Comparison of ENCODE assay signal across 18 cellular contexts in genomic region chr15:91897585-91898372, GRCh38. TPM values are rescaled to one million over a fixed set of nuclear protein-coding genes. Genes with fewer than 3 reads are reported as not detected.
DNase-seq lines count a peak whose midpoint lies in the region; ATAC-seq and TF ChIP-seq lines count a peak whose summit lies in the region.
"Had no signal": no experiment of that assay in that cellular context is flagged by ENCODE, and none has a peak within 500 bp of the region (broad histone marks: within the 10 kb centered on the region; RNA-seq: fewer than 3 reads in every experiment).

No MANE protein-coding gene starts in this region.

- peak; percentile 20 to 59 for DNase-seq in SJCRH30
- peak; percentile 17 for DNase-seq in ecto neural progenitor cell (ENCODE audit: low spot score)
- peak; percentile 50 for DNase-seq in left ventricle myocardium inferior
- peak; percentile 60 to 65 for DNase-seq in gastrocnemius medialis
- no peak for DNase-seq in activated CD4-positive, alpha-beta T cell treated with anti-CD3 and anti-CD28 coated beads for 48 hours
- no peak for DNase-seq in type B pancreatic cell (ENCODE audit: extremely low spot score, unreplicated experiment)
- DNase-seq: DMS 273 treated with DMSO at 0.1 percent for 48 hours, GDM1, GM23248, KG1, NCI-H1417 treated with DMSO at 0.1 percent for 48 hours, NCI-H1930, NCI-H748 treated with DMSO at 0.1 percent for 48 hours, PC-3 had no signal

- H3K27ac ChIP-seq in SJCRH30 (no peak overlapping the region), left ventricle myocardium inferior (replicated peaks) (peak overlapping the region; percentile 84), gastrocnemius medialis (peak overlapping the region; percentile 49 to 86 (median 56))
- H3K27ac ChIP-seq: C4-2B, GM23248, RWPE1 had no signal

- ATAC-seq in gastrocnemius medialis, result peak; percentile 88 to 93
- ATAC-seq in HG02938 (IDR thresholded peaks at IDR 0.05; ENCODE audit: unreplicated experiment), result no peak
- ATAC-seq: HepG2, PC-3 had no signal

- peaks cover 4% of the 10 kb centered on the region for H3K36me3 Mint-ChIP-seq in type B pancreatic cell

- H3K9me3 Mint-ChIP-seq in type B pancreatic cell, result no peaks in the 10 kb centered on the region

- peaks cover 4% of the 10 kb centered on the region; the same call in 1 of the 2 replicates for H3K4me1 ChIP-seq in SJCRH30
- peaks cover 76% of the 10 kb centered on the region for H3K4me1 ChIP-seq in left ventricle myocardium inferior
- H3K4me1 ChIP-seq in gastrocnemius medialis, result peaks cover 12 to 20% of the 10 kb centered on the region in 2 donors

- no peaks in the 10 kb centered on the region for H3K27me3 Mint-ChIP-seq in type B pancreatic cell

- no peaks in the 10 kb centered on the region for H3K9me3 ChIP-seq in SJCRH30 (replicated peaks)
- H3K9me3 ChIP-seq in left ventricle myocardium inferior (replicated peaks), result peaks cover 26% of the 10 kb centered on the region
- H3K9me3 ChIP-seq in gastrocnemius medialis, result no peaks in the 10 kb centered on the region

- H3K4me1 Mint-ChIP-seq in type B pancreatic cell (ENCODE audit: unreplicated experiment), result no peaks in the 10 kb centered on the region

- H3K27ac Mint-ChIP-seq in type B pancreatic cell, result no peak overlapping the region

- H3K27me3 ChIP-seq in SJCRH30, result no peaks in the 10 kb centered on the region
- H3K27me3 ChIP-seq in left ventricle myocardium inferior (ENCODE audit: low read depth), result no peaks in the 10 kb centered on the region
- no peaks in the 10 kb centered on the region for H3K27me3 ChIP-seq in gastrocnemius medialis

- no peak for TF ChIP-seq POLR2A in gastrocnemius medialis (IDR thresholded peaks at IDR 0.05)

- no peaks in the 10 kb centered on the region for H3K36me3 ChIP-seq in SJCRH30
- no peaks in the 10 kb centered on the region for H3K36me3 ChIP-seq in left ventricle myocardium inferior
- no peaks in the 10 kb centered on the region for H3K36me3 ChIP-seq in gastrocnemius medialis

- H3K4me3 Mint-ChIP-seq in type B pancreatic cell, result no peak overlapping the region

- H3K4me3 ChIP-seq in SJCRH30, result no peak overlapping the region
- H3K4me3 ChIP-seq in left ventricle myocardium inferior, result no peak overlapping the region
- H3K4me3 ChIP-seq in gastrocnemius medialis, result no peak overlapping the region
- H3K4me3 ChIP-seq: GM23248 had no signal

- intact Hi-C loops in left ventricle myocardium inferior (cut with micrococcal nuclease), result no loop called here
- intact Hi-C loops in gastrocnemius medialis (cut with DNase I; ENCODE audit: low total_unique reads), result no loop called here

- in situ Hi-C loops in gastrocnemius medialis (cut with MboI; ENCODE audit: low sequenced_read_pairs in 4 of 4), result no loop called here

- TF ChIP-seq CTCF in left ventricle myocardium inferior (IDR thresholded peaks at IDR 0.05; ENCODE audit: borderline replicate concordance) (no peak), gastrocnemius medialis (IDR thresholded peaks at IDR 0.05 in 4 of 5, conservative IDR thresholded peaks at IDR 0.05 in 1 of 5) (no peak), type B pancreatic cell (conservative IDR thresholded peaks at IDR 0.05) (no peak)

RNA-seq across cellular contexts. Expression of gene SLCO3A1, which starts 44.3 kb away (rescaled TPM):
- 3.4 and 4.3 TPM in 2 replicates for total RNA-seq in SJCRH30 (2014; rRNA removed; shearing (Covaris generic))
- 56.8 TPM for total RNA-seq in left ventricle myocardium inferior
- 1 to 10 TPM; 1.3 to 3.6 (median 3.0) TPM for total RNA-seq in gastrocnemius medialis
- 30.9 and 104 TPM in 2 replicates for total RNA-seq in type B pancreatic cell (ENCODE audit: low replicate concordance)

Comparison
In these comparisons a context has a peak if more than half of its experiments do, and no peak if none do; other contexts are left out.
1. DNase-seq: peak in SJCRH30 (2 of 2), ecto neural progenitor cell (single experiment), left ventricle myocardium inferior (single experiment) and gastrocnemius medialis (2 of 2); none in activated CD4-positive, alpha-beta T cell treated with anti-CD3 and anti-CD28 coated beads for 48 hours (single experiment) and type B pancreatic cell (single experiment).